Comparison of ENCODE assay signal across 25 cellular contexts in genomic region chr1:167435484-167435883, GRCh38.
DNase-seq lines count a peak whose midpoint lies in the region; ATAC-seq, FAIRE-seq and TF ChIP-seq lines count a peak whose summit lies in the region.
"Had no signal": no experiment of that assay in that cellular context is flagged by ENCODE, and none has a peak within 500 bp of the region (broad histone marks: within the 10 kb centered on the region; RNA-seq: fewer than 3 reads in every experiment).

No MANE protein-coding gene starts in this region.

- H3K27me3 ChIP-seq in colonic mucosa (no peaks in the 10 kb centered on the region), neural progenitor cell (peaks cover 27% of the 10 kb centered on the region)

- no peaks in the 10 kb centered on the region for H4K20me1 ChIP-seq in neural progenitor cell (ENCODE audit: low read depth)

- H3K79me2 ChIP-seq in neural progenitor cell (ENCODE audit: low read depth), result no peaks in the 10 kb centered on the region

- POLR2A ChIA-PET in activated CD4-positive, alpha-beta memory T cell treated with anti-CD3 and anti-CD28 coated beads for 36 hours (lab: Charles Lee), result no interaction called here

- peak overlapping the region; percentile 70 for H3K27ac Mint-ChIP-seq in activated T-cell treated with anti-CD3 and anti-CD28 coated beads, Interleukin-2, amount 50 U/mL, for 72 hours
- H3K27ac Mint-ChIP-seq in activated CD4-positive, alpha-beta memory T cell treated with anti-CD3 and anti-CD28 coated beads for 36 hours, result peak overlapping the region; percentile 46
- no peak overlapping the region for H3K27ac Mint-ChIP-seq in neural progenitor cell
- H3K27ac Mint-ChIP-seq: CD14-positive monocyte had no signal

- peaks cover 54% of the 10 kb centered on the region for H3K4me1 Mint-ChIP-seq in activated T-cell treated with anti-CD3 and anti-CD28 coated beads, Interleukin-2, amount 50 U/mL, for 72 hours (ENCODE audit: low read depth)
- H3K4me1 Mint-ChIP-seq in activated CD4-positive, alpha-beta memory T cell treated with anti-CD3 and anti-CD28 coated beads for 36 hours (ENCODE audit: low read depth), result peaks cover 52% of the 10 kb centered on the region
- peaks cover 32% of the 10 kb centered on the region for H3K4me1 Mint-ChIP-seq in neural progenitor cell

- no peak overlapping the region for H3K4me3 Mint-ChIP-seq in activated T-cell treated with anti-CD3 and anti-CD28 coated beads, Interleukin-2, amount 50 U/mL, for 72 hours
- no peak overlapping the region for H3K4me3 Mint-ChIP-seq in activated CD4-positive, alpha-beta memory T cell treated with anti-CD3 and anti-CD28 coated beads for 36 hours
- peak overlapping the region; percentile 18 for H3K4me3 Mint-ChIP-seq in neural progenitor cell
- H3K4me3 Mint-ChIP-seq: CD14-positive monocyte had no signal

- H3K4me1 ChIP-seq in colonic mucosa (peaks cover 3% of the 10 kb centered on the region), neural progenitor cell (peaks cover 19% of the 10 kb centered on the region)
- H3K4me1 ChIP-seq: prostate gland had no signal

- H3K9me3 Mint-ChIP-seq in activated T-cell treated with anti-CD3 and anti-CD28 coated beads, Interleukin-2, amount 50 U/mL, for 72 hours, result no peaks in the 10 kb centered on the region
- no peaks in the 10 kb centered on the region for H3K9me3 Mint-ChIP-seq in activated CD4-positive, alpha-beta memory T cell treated with anti-CD3 and anti-CD28 coated beads for 36 hours
- H3K9me3 Mint-ChIP-seq in neural progenitor cell, result peaks cover 20% of the 10 kb centered on the region

- no peak overlapping the region for H2AFZ ChIP-seq in neural progenitor cell (replicated peaks)

- TF ChIP-seq CTCF in colonic mucosa (IDR thresholded peaks at IDR 0.05), result no peak
- TF ChIP-seq CTCF in neural progenitor cell (IDR thresholded peaks at IDR 0.05), result no peak

- H3F3A ChIP-seq in neural progenitor cell (ENCODE audit: low read depth), result peaks cover 9% of the 10 kb centered on the region

- H3K27me3 Mint-ChIP-seq in activated T-cell treated with anti-CD3 and anti-CD28 coated beads, Interleukin-2, amount 50 U/mL, for 72 hours (ENCODE audit: low read depth), result no peaks in the 10 kb centered on the region
- no peaks in the 10 kb centered on the region for H3K27me3 Mint-ChIP-seq in activated CD4-positive, alpha-beta memory T cell treated with anti-CD3 and anti-CD28 coated beads for 36 hours
- peaks cover 17% of the 10 kb centered on the region for H3K27me3 Mint-ChIP-seq in neural progenitor cell (ENCODE audit: insufficient read depth, low read depth)

- no peak for DNase-seq in activated T-cell treated with anti-CD3 and anti-CD28 coated beads, Interleukin-2, amount 50 U/mL, for 72 hours
- DNase-seq in activated T-cell treated with anti-CD3 and anti-CD28 coated beads for 4 hours (no peak), colonic mucosa (peak; percentile 10), neural progenitor cell (ENCODE audit: low spot score) (no peak), GM19239 (ENCODE audit: insufficient read length, low spot score) (no peak), sciatic nerve (ENCODE audit: low spot score) (no peak), SW 1271 (lab: John Stamatoyannopoulos, UW) (no peak)
- no peak for DNase-seq in activated CD4-positive, alpha-beta memory T cell treated with anti-CD3 and anti-CD28 coated beads for 36 hours
- DNase-seq: activated CD4-positive, alpha-beta T cell treated with anti-CD3 and anti-CD28 coated beads for 48 hours; central memory CD4-positive, alpha-beta T cell; foreskin melanocyte; hippocampal formation; left ventricle myocardium inferior; mucosa of descending colon; NCI-H1048; NCI-H1930; SHP77 had no signal

- H3K9me3 ChIP-seq in colonic mucosa (no peaks in the 10 kb centered on the region), neural progenitor cell (ENCODE audit: low read depth) (no peaks in the 10 kb centered on the region)
- H3K9me3 ChIP-seq: left ventricle myocardium inferior, mucosa of descending colon, neutrophil, prostate gland, thoracic aorta had no signal

- CTCF ChIA-PET in activated CD4-positive, alpha-beta memory T cell treated with anti-CD3 and anti-CD28 coated beads for 36 hours (lab: Charles Lee), result interaction anchor here (1.2 kb wide), 1 partner anchor 99 kb away, joined by 3 read pairs; no protein-coding TSS in a partner anchor

- H3K4me3 ChIP-seq in colonic mucosa (no peak overlapping the region), neural progenitor cell (no peak overlapping the region)
- H3K4me3 ChIP-seq: left ventricle myocardium inferior, mucosa of descending colon, prostate gland, thoracic aorta had no signal

- no peak for FAIRE-seq in GM19239 (lab: Jason Lieb, UNC)
- FAIRE-seq: astrocyte, H54, HepG2 had no signal

- no peak overlapping the region for H3K4me2 ChIP-seq in neural progenitor cell

- H3K36me3 Mint-ChIP-seq in activated T-cell treated with anti-CD3 and anti-CD28 coated beads, Interleukin-2, amount 50 U/mL, for 72 hours (ENCODE audit: insufficient read depth in 2 of 2), result peaks cover 13 to 30% of the 10 kb centered on the region in 2 donors
- H3K36me3 Mint-ChIP-seq in activated CD4-positive, alpha-beta memory T cell treated with anti-CD3 and anti-CD28 coated beads for 36 hours, result peaks cover 47% of the 10 kb centered on the region
- H3K36me3 Mint-ChIP-seq in neural progenitor cell, result peaks cover 5% of the 10 kb centered on the region
- H3K36me3 Mint-ChIP-seq: CD14-positive monocyte had no signal

- no peak for ATAC-seq in activated T-cell treated with anti-CD3 and anti-CD28 coated beads, Interleukin-2, amount 50 U/mL, for 72 hours (replicated peaks in 1 of 2)
- no peak for ATAC-seq in sciatic nerve
- ATAC-seq: HepG2, mucosa of descending colon had no signal

- H3K36me3 ChIP-seq in colonic mucosa (no peaks in the 10 kb centered on the region), neural progenitor cell (no peaks in the 10 kb centered on the region)
- H3K36me3 ChIP-seq: left ventricle myocardium inferior, neutrophil, prostate gland, thoracic aorta had no signal

- intact Hi-C loops in activated CD4-positive, alpha-beta memory T cell treated with anti-CD3 and anti-CD28 coated beads for 36 hours (cut with micrococcal nuclease), result no loop called here
- intact Hi-C loops in colonic mucosa (cut with DNase I), result no loop called here
- intact Hi-C loops in sciatic nerve (cut with DNase I), result loop anchor here (10.0 kb wide), 1 partner anchor 531 kb away; no protein-coding TSS in a partner anchor

- H3K9ac ChIP-seq in colonic mucosa (ENCODE audit: low read depth in 2 of 2, low read length in 2 of 2) (no peak overlapping the region), neural progenitor cell (no peak overlapping the region)

- H3K27ac ChIP-seq in colonic mucosa, result no peak overlapping the region
- no peak overlapping the region for H3K27ac ChIP-seq in neural progenitor cell
- H3K27ac ChIP-seq: HL-60, left ventricle myocardium inferior, neutrophil, prostate gland, thoracic aorta had no signal
